In the genomic region with DNA sequence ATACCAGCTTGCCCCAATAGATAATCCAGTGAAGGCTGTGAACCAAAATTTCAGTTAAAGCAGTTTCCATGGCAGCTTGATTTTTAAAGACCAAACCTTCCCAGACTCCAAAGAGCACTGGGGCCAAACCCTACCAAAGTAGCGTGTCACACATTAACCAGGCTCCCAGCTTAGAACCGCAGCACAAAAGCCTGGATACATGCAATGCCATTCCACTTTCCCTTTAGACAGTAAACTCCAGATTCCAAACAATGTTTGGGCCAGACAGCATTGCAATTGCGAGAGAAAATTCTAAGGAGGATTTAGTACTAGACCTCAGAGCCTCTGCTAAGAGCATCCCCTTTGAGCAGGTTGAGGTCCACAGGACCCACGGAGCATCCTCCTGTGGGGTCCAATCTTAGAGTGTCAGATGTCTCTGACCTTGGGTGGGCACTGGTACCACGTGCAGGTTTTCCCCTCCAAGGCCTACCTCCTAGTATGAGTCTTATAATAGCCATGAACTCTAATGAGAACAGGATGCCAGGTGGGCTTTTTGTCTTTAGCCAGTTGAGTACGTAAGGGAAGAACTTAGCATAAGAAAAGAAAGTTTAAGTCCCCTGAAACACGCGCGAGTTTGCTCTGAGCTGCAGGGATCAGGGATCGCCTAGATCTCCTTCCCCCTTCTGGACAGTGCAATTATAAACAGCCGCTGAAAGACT, we compare ENCODE assay signal across 23 cellular contexts. TPM values are rescaled to one million over a fixed set of nuclear protein-coding genes. Genes with fewer than 3 reads are reported as not detected.
DNase-seq lines count a peak whose midpoint lies in the region; ATAC-seq and TF ChIP-seq lines count a peak whose summit lies in the region.
"Had no signal": no experiment of that assay in that cellular context is flagged by ENCODE, and none has a peak within 500 bp of the region (broad histone marks: within the 10 kb centered on the region; RNA-seq: fewer than 3 reads in every experiment).

No MANE protein-coding gene starts in this region.

- TF ChIP-seq CTCF in HFFc6 (IDR thresholded peaks at IDR 0.05) (no peak), endodermal cell (conservative IDR thresholded peaks at IDR 0.05) (no peak), upper lobe of left lung (IDR thresholded peaks at IDR 0.05) (no peak)

- H3K27ac Mint-ChIP-seq in HFFc6: peak overlapping the region; percentile 89
- peak overlapping the region; percentile 77 for H3K27ac Mint-ChIP-seq in endodermal cell
- H3K27ac Mint-ChIP-seq: activated CD8-positive, alpha-beta T cell treated with anti-CD3 and anti-CD28 coated beads, Interleukin-2, amount 10 ng/mL, durations not matched to agents 7 days and 5 days; T-cell had no signal

- H3K9me3 Mint-ChIP-seq in HFFc6 (peaks cover 9% of the 10 kb centered on the region), endodermal cell (peaks cover 16% of the 10 kb centered on the region)

- H3K4me3 Mint-ChIP-seq in HFFc6 (peak overlapping the region; percentile 22; the same call in 1 of the 2 replicates), endodermal cell (no peak overlapping the region)
- H3K4me3 Mint-ChIP-seq: activated CD8-positive, alpha-beta T cell treated with anti-CD3 and anti-CD28 coated beads, Interleukin-2, amount 10 ng/mL, durations not matched to agents 7 days and 5 days; T-cell had no signal

- no peaks in the 10 kb centered on the region for H3K4me1 ChIP-seq in endodermal cell (ENCODE audit: control insufficient read depth, insufficient read depth, low read length)
- H3K4me1 ChIP-seq in upper lobe of left lung: no peaks in the 10 kb centered on the region
- H3K4me1 ChIP-seq: uterus had no signal

- no peak overlapping the region for H3K9ac ChIP-seq in endodermal cell (ENCODE audit: extremely low read depth, low read length, poor library complexity, severe bottlenecking)

- H3K27ac ChIP-seq in endodermal cell (ENCODE audit: low read depth, low read length): no peak overlapping the region
- H3K27ac ChIP-seq in upper lobe of left lung: no peak overlapping the region
- H3K27ac ChIP-seq: C4-2B, testis, uterus had no signal

- ATAC-seq in GM19455 (IDR thresholded peaks at IDR 0.05; ENCODE audit: unreplicated experiment): no peak
- ATAC-seq in upper lobe of left lung (ENCODE audit: low FRiP score in 2 of 2): no peak
- ATAC-seq: activated CD8-positive, alpha-beta T cell treated with anti-CD3 and anti-CD28 coated beads, Interleukin-2, amount 10 ng/mL, durations not matched to agents 7 days and 5 days; T-cell had no signal

- whole genome bisulfite sequencing in endodermal cell (ENCODE audit: insufficient coverage in 1 of 2, insufficient read length in 1 of 2), 2 experiments: 64 to 79% methylated on average over 9 to 11 of the region's 11 CpGs
- WGBS in upper lobe of left lung, 2 donors: 90 to 95% methylated on average over 9 to 11 of the region's 11 CpGs

- no peak overlapping the region for H3K4me3 ChIP-seq in endodermal cell (ENCODE audit: low read length)
- no peak overlapping the region for H3K4me3 ChIP-seq in upper lobe of left lung
- H3K4me3 ChIP-seq: SJSA1, uterus had no signal

- peaks cover 14% of the 10 kb centered on the region for H3K36me3 Mint-ChIP-seq in HFFc6 (ENCODE audit: low read depth)
- H3K36me3 Mint-ChIP-seq in endodermal cell (ENCODE audit: low read depth): no peaks in the 10 kb centered on the region
- H3K36me3 Mint-ChIP-seq: T-cell had no signal

- peaks cover 3% of the 10 kb centered on the region for H3K27me3 Mint-ChIP-seq in HFFc6 (ENCODE audit: insufficient read depth)
- no peaks in the 10 kb centered on the region for H3K27me3 Mint-ChIP-seq in endodermal cell (ENCODE audit: insufficient read depth)
- H3K27me3 Mint-ChIP-seq: T-cell had no signal

- H3K9me3 ChIP-seq in endodermal cell (ENCODE audit: control insufficient read depth, low read length) (peaks cover 13% of the 10 kb centered on the region), upper lobe of left lung (no peaks in the 10 kb centered on the region)
- H3K9me3 ChIP-seq: SJSA1, testis, uterus had no signal

- TF ChIP-seq POLR2A in upper lobe of left lung (IDR thresholded peaks at IDR 0.05): no peak

- DNase-seq in HFFc6 (no peak), endodermal cell (peak; percentile 54), left kidney (ENCODE audit: low read depth, low spot score) (peak; percentile 53), renal cortical epithelial cell (ENCODE audit: low read depth) (peak; percentile 86), upper lobe of left lung (no peak), pons (ENCODE audit: low spot score) (no peak)
- DNase-seq: activated CD4-positive, CD25-positive, alpha-beta regulatory T cell treated with anti-CD3 and anti-CD28 coated beads, Interleukin-2, amount 50 U/mL, for 72 hours; activated CD8-positive, alpha-beta T cell treated with anti-CD3 and anti-CD28 coated beads, Interleukin-2, amount 10 ng/mL, durations not matched to agents 7 days and 5 days; activated effector memory CD4-positive, alpha-beta T cell treated with anti-CD3 and anti-CD28 coated beads, Interleukin-2, amount 50 U/mL, for 16 hours; erythroblast; kidney; NCI-H1436 treated with DMSO at 0.1 percent for 48 hours; NCI-H510A; NK-92 treated with Interleukin-12 subunit alpha and Interleukin-12 subunit beta, amount 100 ng/mL, for 24 hours; retina; stimulated activated CD4-positive, alpha-beta T cell treated with anti-CD3 and anti-CD28 coated beads, Interleukin-4, amount 100 ng/mL, for 24 hours; stimulated activated naive CD4-positive, alpha-beta T cell; T-cell; testis; uterus had no signal

- no peak for TF ChIP-seq EP300 in upper lobe of left lung (IDR thresholded peaks at IDR 0.05)

- H3K4me1 Mint-ChIP-seq in HFFc6 (ENCODE audit: low read depth) (peaks cover 55% of the 10 kb centered on the region), endodermal cell (peaks cover 14% of the 10 kb centered on the region)

- H3K36me3 ChIP-seq in endodermal cell (ENCODE audit: control insufficient read depth, insufficient read depth, low read length) (no peaks in the 10 kb centered on the region), upper lobe of left lung (no peaks in the 10 kb centered on the region)
- H3K36me3 ChIP-seq: SJSA1, uterus had no signal

- no peaks in the 10 kb centered on the region for H3K27me3 ChIP-seq in endodermal cell (ENCODE audit: control insufficient read depth, insufficient read depth, low read length, poor library complexity, severe bottlenecking)
- no peaks in the 10 kb centered on the region for H3K27me3 ChIP-seq in upper lobe of left lung
- H3K27me3 ChIP-seq: SJSA1, testis, uterus had no signal

RNA-seq across cellular contexts. Expression of gene MGARP, which starts 38.8 kb away (rescaled TPM):
- 10 to 100 TPM; 10.4 to 38.5 (median 11.8) TPM for total RNA-seq in HFFc6 (2021; fragmentation: NEBNext Ultra II Directional; extraction: Animal tissue kit (Norgen Biotek cat#: 25700))
- 1 to 10 TPM in 1 of 2 donors, under 1 TPM in 1; 0.53 to 1.3 TPM for total RNA-seq in endodermal cell
- polyA plus RNA-seq in endodermal cell (2013, experiment 1 of 2): 1.2 TPM
- 0.87 TPM for polyA plus RNA-seq in endodermal cell (2013, experiment 2 of 2)
- total RNA-seq in renal cortical epithelial cell: 2.3 and 2.6 TPM in 2 replicates
- under 1 TPM in 2 of 6 donors, not detected in 4; 0.43 to 0.98 TPM for total RNA-seq in upper lobe of left lung

Comparison
In these comparisons a context has a peak if more than half of its experiments do, and no peak if none do; other contexts are left out.
1. DNase-seq: peak in endodermal cell (single experiment), left kidney (single experiment) and renal cortical epithelial cell (single experiment); none in HFFc6 (single experiment), upper lobe of left lung (0 of 2) and pons (single experiment).